Comparison of ENCODE assay signal across 26 cellular contexts in the genomic region with DNA sequence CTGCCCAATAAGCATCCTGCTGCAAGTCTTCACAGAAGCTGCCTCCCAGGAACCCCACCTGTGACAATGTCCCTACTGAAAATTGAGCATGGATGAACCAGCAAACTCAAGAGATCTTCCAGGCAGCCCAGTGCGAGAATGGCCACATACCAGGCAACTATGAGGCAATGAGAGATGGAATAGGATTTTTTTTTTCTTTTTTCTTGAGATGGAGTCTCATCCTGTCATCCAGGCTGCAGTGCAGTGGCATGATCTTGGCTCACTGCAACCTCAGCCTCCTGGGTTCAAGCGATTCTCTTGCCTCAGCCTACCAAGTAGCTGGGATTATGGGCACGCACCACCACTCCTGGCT.
"Had no signal": no experiment of that assay in that cellular context is flagged by ENCODE, and none has a peak within 500 bp of the region (broad histone marks: within the 10 kb centered on the region; RNA-seq: fewer than 3 reads in every experiment).

No MANE protein-coding gene starts in this region.

- H3K4me1 Mint-ChIP-seq: central memory CD8-positive, alpha-beta T cell; endodermal cell had no signal

- H3K4me3 Mint-ChIP-seq: activated CD8-positive, alpha-beta T cell treated with anti-CD3 and anti-CD28 coated beads for 36 hours; activated naive CD4-positive, alpha-beta T cell treated with anti-CD3 and anti-CD28 coated beads, Interleukin-2, amount 50 U/mL, for 24 hours; activated naive CD8-positive, alpha-beta T cell treated with anti-CD3 and anti-CD28 coated beads, Interleukin-2, amount 10 ng/mL, durations not matched to agents 7 days and 5 days; activated T-cell treated with anti-CD3 and anti-CD28 coated beads, Interleukin-2, amount 50 U/mL, for 4 hours; activated T-helper 17 cell treated with anti-CD3 and anti-CD28 coated beads, Interleukin-2, amount 50 U/mL, for 72 hours; central memory CD8-positive, alpha-beta T cell; dendritic cell treated with granulocyte-macrophage colony-stimulating factor and Interleukin-4, amounts not matched to agents 40 ng/mL and 50 ng/mL, for 4 days; endodermal cell had no signal

- H3K36me3 ChIP-seq: brain microvascular endothelial cell had no signal

- H3K27ac ChIP-seq: brain microvascular endothelial cell, coronary artery, dorsolateral prefrontal cortex had no signal

- H3K27me3 ChIP-seq: brain microvascular endothelial cell, dorsolateral prefrontal cortex had no signal

- H3K9me3 Mint-ChIP-seq: activated CD8-positive, alpha-beta T cell treated with anti-CD3 and anti-CD28 coated beads for 36 hours; activated naive CD4-positive, alpha-beta T cell treated with anti-CD3 and anti-CD28 coated beads, Interleukin-2, amount 50 U/mL, for 24 hours; activated naive CD8-positive, alpha-beta T cell treated with anti-CD3 and anti-CD28 coated beads, Interleukin-2, amount 10 ng/mL, durations not matched to agents 7 days and 5 days; activated T-cell treated with anti-CD3 and anti-CD28 coated beads, Interleukin-2, amount 50 U/mL, for 4 hours; activated T-helper 17 cell treated with anti-CD3 and anti-CD28 coated beads, Interleukin-2, amount 50 U/mL, for 72 hours; central memory CD8-positive, alpha-beta T cell; dendritic cell treated with granulocyte-macrophage colony-stimulating factor and Interleukin-4, amounts not matched to agents 40 ng/mL and 50 ng/mL, for 4 days; endodermal cell had no signal

- ATAC-seq: activated T-cell treated with anti-CD3 and anti-CD28 coated beads, Interleukin-2, amount 50 U/mL, for 4 hours; activated T-helper 17 cell treated with anti-CD3 and anti-CD28 coated beads, Interleukin-2, amount 50 U/mL, for 72 hours; esophagus mucosa had no signal

- H3K27me3 Mint-ChIP-seq: activated naive CD4-positive, alpha-beta T cell treated with anti-CD3 and anti-CD28 coated beads, Interleukin-2, amount 50 U/mL, for 24 hours; central memory CD8-positive, alpha-beta T cell had no signal

- H3K36me3 Mint-ChIP-seq: activated naive CD4-positive, alpha-beta T cell treated with anti-CD3 and anti-CD28 coated beads, Interleukin-2, amount 50 U/mL, for 24 hours; activated naive CD8-positive, alpha-beta T cell treated with anti-CD3 and anti-CD28 coated beads, Interleukin-2, amount 10 ng/mL, durations not matched to agents 7 days and 5 days had no signal

- H3K4me3 ChIP-seq: coronary artery, dorsolateral prefrontal cortex had no signal

- DNase-seq: activated CD4-positive, alpha-beta T cell treated with anti-CD3 and anti-CD28 coated beads for 1 hour; activated CD4-positive, alpha-beta T cell treated with anti-CD3 and anti-CD28 coated beads for 4 hours; activated CD4-positive, alpha-beta T cell treated with anti-CD3 and anti-CD28 coated beads, Interleukin-2, amount 50 U/mL, for 1 hour; activated CD4-positive, alpha-beta T cell treated with anti-CD3 and anti-CD28 coated beads, Interleukin-2, amount 50 U/mL, for 48 hours; activated CD8-positive, alpha-beta memory T cell treated with anti-CD3 and anti-CD28 coated beads for 24 hours; activated CD8-positive, alpha-beta T cell treated with anti-CD3 and anti-CD28 coated beads for 36 hours; activated effector memory CD4-positive, alpha-beta T cell treated with Interleukin-2 at 50 U/mL for 16 hours; activated gamma-delta T cell treated with Interleukin-2 at 50 U/mL for 16 hours; activated naive CD4-positive, alpha-beta T cell treated with Interleukin-2 at 50 U/mL for 16 hours; activated naive CD8-positive, alpha-beta T cell treated with anti-CD3 and anti-CD28 coated beads, Interleukin-2, amount 10 ng/mL, durations not matched to agents 7 days and 5 days; activated T-cell treated with anti-CD3 and anti-CD28 coated beads, Interleukin-2, amount 50 U/mL, for 4 hours; amniotic stem cell; anterior cingulate cortex; brain microvascular endothelial cell; dorsolateral prefrontal cortex; effector memory CD4-positive, alpha-beta T cell; endodermal cell; foreskin fibroblast; head of caudate nucleus; T-helper 2 cell had no signal

- H3K27ac Mint-ChIP-seq: activated CD8-positive, alpha-beta T cell treated with anti-CD3 and anti-CD28 coated beads for 36 hours; activated naive CD4-positive, alpha-beta T cell treated with anti-CD3 and anti-CD28 coated beads, Interleukin-2, amount 50 U/mL, for 24 hours; activated naive CD8-positive, alpha-beta T cell treated with anti-CD3 and anti-CD28 coated beads, Interleukin-2, amount 10 ng/mL, durations not matched to agents 7 days and 5 days; activated T-helper 17 cell treated with anti-CD3 and anti-CD28 coated beads, Interleukin-2, amount 50 U/mL, for 72 hours; dendritic cell treated with granulocyte-macrophage colony-stimulating factor and Interleukin-4, amounts not matched to agents 40 ng/mL and 50 ng/mL, for 4 days; endodermal cell had no signal
